2 cellular contexts compared by ENCODE assay signal in genomic region chr11:44795803-44796535, GRCh38.
TF ChIP-seq lines count a peak whose summit lies in the region.

No MANE protein-coding gene starts in this region.

TF ChIP-seq in IMR-90, 13 proteins besides CTCF, POLR2A, EP300 and RAD21:
- peak; percentile 52 for TF ChIP-seq MAFK (IDR thresholded peaks at IDR 0.05; ENCODE audit: low read depth, low read length)
- no peak for TF ChIP-seq NFE2L2 (IDR thresholded peaks at IDR 0.05; ENCODE audit: low read depth, low read length)

TF ChIP-seq in K562, 482 proteins besides CTCF, POLR2A, EP300 and RAD21:
- TF ChIP-seq NFE2 (IDR thresholded peaks at IDR 0.05; ENCODE audit: low read depth) = peak; percentile 12; the same call in 1 of the 2 replicates
- peak; percentile 71 for TF ChIP-seq C11orf30 (IDR thresholded peaks at IDR 0.05; ENCODE audit: low read depth)
- TF ChIP-seq MAFF (IDR thresholded peaks at IDR 0.05; ENCODE audit: low read length) = peak; percentile 53
- TF ChIP-seq ZNF740 (CRISPR knock-in tag; IDR thresholded peaks at IDR 0.05) = no peak
- TF ChIP-seq ZNF740 (tag; IDR thresholded peaks at IDR 0.05) = no peak
- TF ChIP-seq ZNF316 (IDR thresholded peaks at IDR 0.05) = peak; percentile 83
- peak; percentile 74 for TF ChIP-seq MAFG (tag; conservative IDR thresholded peaks at IDR 0.05)
- peak; percentile 38; the same call in 1 of the 2 replicates for TF ChIP-seq MAFK (IDR thresholded peaks at IDR 0.05; ENCODE audit: low read length)
- TF ChIP-seq KLF13 (tag; IDR thresholded peaks at IDR 0.05; ENCODE audit: borderline replicate concordance, low read depth) = no peak
